Comparison of ENCODE assay signal across 8 cellular contexts in genomic region chr13:26985285-26985878, GRCh38.
A peak's percentile ranks its signal among the peaks of the same experiment; 100 is the strongest.
DNase-seq lines count a peak whose midpoint lies in the region; ATAC-seq lines count a peak whose summit lies in the region.

No MANE protein-coding gene starts in this region.

- no peak overlapping the region for H2AK5ac ChIP-seq in mesenchymal stem cell (ENCODE audit: low read length, severe bottlenecking)

- no peak overlapping the region for H2BK15ac ChIP-seq in mesenchymal stem cell (ENCODE audit: low read depth, poor library complexity, severe bottlenecking)

- H3K4me2 ChIP-seq in mesenchymal stem cell (ENCODE audit: low read length, poor library complexity, severe bottlenecking) = no peak overlapping the region

- H2AFZ ChIP-seq in mesenchymal stem cell (ENCODE audit: low read depth, low read length) = no peak overlapping the region

- WGBS in mesenchymal stem cell = 3% methylated on average over 5 of the region's 6 CpGs

- H3K79me1 ChIP-seq in mesenchymal stem cell (replicated peaks; ENCODE audit: low read length, poor library complexity, severe bottlenecking) = no peaks in the 10 kb centered on the region

- no peak overlapping the region for H2BK120ac ChIP-seq in mesenchymal stem cell (ENCODE audit: low read depth, low read length)

- H3K27ac ChIP-seq in mesenchymal stem cell (ENCODE audit: low read length, poor library complexity, severe bottlenecking) = no peak overlapping the region

- no peak overlapping the region for H3K4me3 ChIP-seq in mesenchymal stem cell (ENCODE audit: insufficient read depth in 1 of 2, low read depth in 1 of 2, low read length in 2 of 2)

- H2BK5ac ChIP-seq in mesenchymal stem cell (ENCODE audit: low read depth, low read length, poor library complexity, severe bottlenecking) = no peak overlapping the region

- DNase-seq in 8988T (peak; percentile 45), NCI-H748 (lab: John Stamatoyannopoulos, UW; ENCODE audit: unreplicated experiment) (peak; percentile 93), mesenchymal stem cell (peak; percentile 82)
- peak; percentile 64 to 75 for DNase-seq in activated CD4-positive, alpha-beta T cell treated with anti-CD3 and anti-CD28 coated beads, Interleukin-2, amount 50 U/mL, for 48 hours
- DNase-seq in effector CD8-positive, alpha-beta T cell (lab: John Stamatoyannopoulos, UW) = peak; percentile 44
- DNase-seq in stimulated activated CD8-positive, alpha-beta memory T cell treated with anti-CD3 and anti-CD28 coated beads, Interleukin-2, amount 100 ng/mL, for 1 hour (ENCODE audit: low read depth in 2 of 2) = peak; percentile 31 to 48

- H3K18ac ChIP-seq in mesenchymal stem cell (ENCODE audit: low read depth in 1 of 2, low read length in 2 of 2) = no peak overlapping the region

- no peak overlapping the region for H3K14ac ChIP-seq in mesenchymal stem cell (ENCODE audit: low read length in 2 of 2)

- H4K8ac ChIP-seq in mesenchymal stem cell (ENCODE audit: low read length) = no peak overlapping the region

- peak; percentile 79 for ATAC-seq in GM18502 (IDR thresholded peaks at IDR 0.05; ENCODE audit: poor library complexity, unreplicated experiment)
- ATAC-seq in HG03520 (IDR thresholded peaks at IDR 0.05; ENCODE audit: unreplicated experiment) = peak; percentile 65

- peak overlapping the region in 1 of 2 experiments; percentile 51 for H2BK12ac ChIP-seq in mesenchymal stem cell (ENCODE audit: low read length in 2 of 2)

- peaks cover 5 to 25% of the 10 kb centered on the region in 2 experiments for H3K27me3 ChIP-seq in mesenchymal stem cell (ENCODE audit: control insufficient read depth in 1 of 2, insufficient read depth in 1 of 2, low read length in 2 of 2)

- no peaks in the 10 kb centered on the region for H3K36me3 ChIP-seq in mesenchymal stem cell (ENCODE audit: control insufficient read depth in 1 of 2, insufficient read depth in 2 of 2, low read depth in 1 of 2, low read length in 2 of 2)

- H3K9me3 ChIP-seq in mesenchymal stem cell (ENCODE audit: control insufficient read depth, low read length) = no peaks in the 10 kb centered on the region

- no peak overlapping the region for H3K23ac ChIP-seq in mesenchymal stem cell (ENCODE audit: low read length in 2 of 2)

- H3K4me1 ChIP-seq in mesenchymal stem cell (ENCODE audit: control insufficient read depth, insufficient read depth, low read depth, low read length) = peaks cover 3% of the 10 kb centered on the region

- peak overlapping the region; percentile 53 for H4K91ac ChIP-seq in mesenchymal stem cell (ENCODE audit: low read length)

- no peak overlapping the region for H3K9ac ChIP-seq in mesenchymal stem cell (ENCODE audit: low read length)

- no peak overlapping the region for H3K4ac ChIP-seq in mesenchymal stem cell (ENCODE audit: low read depth in 1 of 2, low read length in 2 of 2)

Comparison
In these comparisons a context has a peak if more than half of its experiments do, and no peak if none do; other contexts are left out.
1. DNase-seq: peak in every context shown above with its lines; median percentile 93 in NCI-H748; 82 in mesenchymal stem cell; 70 in activated CD4-positive, alpha-beta T cell treated with anti-CD3 and anti-CD28 coated beads, Interleukin-2, amount 50 U/mL, for 48 hours; 45 in 8988T; 44 in effector CD8-positive, alpha-beta T cell; 40 in stimulated activated CD8-positive, alpha-beta memory T cell treated with anti-CD3 and anti-CD28 coated beads, Interleukin-2, amount 100 ng/mL, for 1 hour.